ENCODE assay signal across 15 cellular contexts in genomic region chr12:3755898-3756297, GRCh38.
"Had no signal": no experiment of that assay in that cellular context is flagged by ENCODE, and none has a peak within 500 bp of the region (broad histone marks: within the 10 kb centered on the region; RNA-seq: fewer than 3 reads in every experiment).

No MANE protein-coding gene starts in this region.

- DNase-seq: activated CD4-positive, alpha-beta T cell treated with anti-CD3 and anti-CD28 coated beads for 36 hours; activated CD8-positive, alpha-beta memory T cell treated with anti-CD3 and anti-CD28 coated beads for 24 hours; activated effector memory CD4-positive, alpha-beta T cell treated with Interleukin-2 at 50 U/mL for 16 hours; activated T-cell treated with anti-CD3 and anti-CD28 coated beads, Interleukin-2, amount 50 U/mL, for 1 hour; foreskin melanocyte; heart left ventricle; left ventricle myocardium inferior; nephron progenitor cell; T-helper 9 cell; tibial artery; WERI-Rb-1 had no signal

- H3K27me3 ChIP-seq: heart left ventricle had no signal

- H3K27me3 Mint-ChIP-seq: activated CD4-positive, alpha-beta T cell treated with anti-CD3 and anti-CD28 coated beads for 36 hours; memory B cell had no signal

- H3K36me3 ChIP-seq: heart left ventricle, left ventricle myocardium inferior, SJSA1, tibial artery, WERI-Rb-1 had no signal

- ATAC-seq: activated CD4-positive, alpha-beta T cell treated with anti-CD3 and anti-CD28 coated beads for 36 hours; activated naive CD4-positive, alpha-beta T cell treated with anti-CD3 and anti-CD28 coated beads, Interleukin-2, amount 50 U/mL, for 72 hours; heart left ventricle had no signal

- H3K27ac ChIP-seq: heart left ventricle, left ventricle myocardium inferior, SJSA1, tibial artery, WERI-Rb-1 had no signal

- H3K4me3 Mint-ChIP-seq: activated CD4-positive, alpha-beta T cell treated with anti-CD3 and anti-CD28 coated beads for 36 hours; memory B cell; nephron progenitor cell had no signal

- H3K9me3 Mint-ChIP-seq: activated naive CD4-positive, alpha-beta T cell treated with anti-CD3 and anti-CD28 coated beads, Interleukin-2, amount 50 U/mL, for 72 hours had no signal

- H3K27ac Mint-ChIP-seq: activated CD4-positive, alpha-beta T cell treated with anti-CD3 and anti-CD28 coated beads for 36 hours; activated naive CD4-positive, alpha-beta T cell treated with anti-CD3 and anti-CD28 coated beads, Interleukin-2, amount 50 U/mL, for 72 hours; memory B cell; nephron progenitor cell had no signal

- FAIRE-seq: islet of Langerhans had no signal

- H3K4me3 ChIP-seq: heart left ventricle, left ventricle myocardium inferior, SJSA1, tibial artery had no signal

- H3K9me3 ChIP-seq: heart left ventricle, left ventricle myocardium inferior, tibial artery had no signal
